Comparison of ENCODE assay signal across 21 cellular contexts in the genomic region with DNA sequence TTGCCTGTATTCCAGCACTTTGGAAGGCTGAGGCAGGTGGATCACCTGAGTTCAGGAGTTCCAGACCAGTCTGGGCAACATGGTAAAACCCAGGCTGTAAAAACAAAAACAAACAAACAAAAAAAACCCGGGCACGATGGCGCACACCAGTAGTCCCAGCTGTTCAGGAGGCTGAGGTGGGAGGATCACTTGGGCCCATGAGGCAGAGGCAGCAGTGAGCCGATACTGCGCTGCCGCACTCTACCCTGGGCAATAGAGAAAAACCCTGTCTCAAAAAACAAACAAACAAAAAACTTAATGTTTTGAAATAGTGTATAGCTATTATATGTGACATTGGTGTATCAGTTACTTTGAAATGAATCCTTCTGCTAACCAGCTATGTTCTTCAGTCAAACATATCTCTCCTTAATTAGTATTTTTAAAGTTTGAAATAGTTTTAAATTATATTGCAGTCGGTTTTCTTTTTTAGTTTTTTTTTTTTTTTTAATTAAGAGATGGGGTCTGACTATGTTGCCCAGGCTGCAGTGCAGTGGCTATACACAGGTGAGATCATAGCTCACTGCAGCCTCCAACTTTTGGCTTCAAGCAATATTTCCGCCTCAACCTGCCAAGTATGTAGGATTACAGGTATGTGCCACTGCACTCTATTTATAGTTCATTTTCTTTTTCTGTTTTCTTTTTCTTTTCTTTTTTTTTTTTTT. TPM values are rescaled to one million over a fixed set of nuclear protein-coding genes. Genes with fewer than 3 reads are reported as not detected.
DNase-seq lines count a peak whose midpoint lies in the region; ATAC-seq, FAIRE-seq and TF ChIP-seq lines count a peak whose summit lies in the region.
"Had no signal": no experiment of that assay in that cellular context is flagged by ENCODE, and none has a peak within 500 bp of the region (broad histone marks: within the 10 kb centered on the region; RNA-seq: fewer than 3 reads in every experiment).

No MANE protein-coding gene starts in this region.

- no peak overlapping the region for H3K27ac ChIP-seq in HepG2 (ENCODE audit: extremely low read length, insufficient read depth, low read length)
- H3K27ac ChIP-seq in right lobe of liver: no peak overlapping the region
- no peak overlapping the region for H3K27ac ChIP-seq in pancreas

- TF ChIP-seq POLR2A in HepG2 (IDR thresholded peaks at IDR 0.05; ENCODE audit: insufficient read depth in 1 of 2, low read depth in 2 of 2, low read length in 2 of 2) (no peak), right lobe of liver (IDR thresholded peaks at IDR 0.05) (no peak)

- H3K4me2 ChIP-seq in HepG2 (ENCODE audit: low read depth, low read length): no peak overlapping the region

- peak overlapping the region; percentile 62 for H3K27ac Mint-ChIP-seq in dendritic cell treated with granulocyte-macrophage colony-stimulating factor and Interleukin-4, amounts not matched to agents 40 ng/mL and 50 ng/mL, for 4 days

- H3K27me3 Mint-ChIP-seq in dendritic cell treated with granulocyte-macrophage colony-stimulating factor and Interleukin-4, amounts not matched to agents 40 ng/mL and 50 ng/mL, for 4 days: no peaks in the 10 kb centered on the region
- H3K27me3 Mint-ChIP-seq: CD4-positive, alpha-beta memory T cell had no signal

- TF ChIP-seq CTCF in HepG2 (CRISPR knock-in tag; IDR thresholded peaks at IDR 0.05): no peak
- no peak for TF ChIP-seq CTCF in right lobe of liver (IDR thresholded peaks at IDR 0.05)
- no peak for TF ChIP-seq CTCF in pancreas (IDR thresholded peaks at IDR 0.05)

- FAIRE-seq in HepG2 (lab: Jason Lieb, UNC) (no peak), pancreas (lab: Jason Lieb, UNC) (no peak)
- FAIRE-seq: GM18507, H54 had no signal

- H3K4me3 Mint-ChIP-seq in dendritic cell treated with granulocyte-macrophage colony-stimulating factor and Interleukin-4, amounts not matched to agents 40 ng/mL and 50 ng/mL, for 4 days: no peak overlapping the region

- H3K4me1 Mint-ChIP-seq in dendritic cell treated with granulocyte-macrophage colony-stimulating factor and Interleukin-4, amounts not matched to agents 40 ng/mL and 50 ng/mL, for 4 days (ENCODE audit: low read depth): peaks cover 34% of the 10 kb centered on the region

- H3K36me3 Mint-ChIP-seq in dendritic cell treated with granulocyte-macrophage colony-stimulating factor and Interleukin-4, amounts not matched to agents 40 ng/mL and 50 ng/mL, for 4 days (ENCODE audit: low read depth): peaks cover 14% of the 10 kb centered on the region

- H3K4me3 ChIP-seq in HepG2 (replicated peaks in 1 of 3; ENCODE audit: insufficient read depth in 1 of 3, low read depth in 2 of 3, low read length in 3 of 3) (no peak overlapping the region), right lobe of liver (no peak overlapping the region), pancreas (no peak overlapping the region)

- peaks cover 88% of the 10 kb centered on the region for H3K79me2 ChIP-seq in HepG2 (ENCODE audit: insufficient read depth, low read length)

- in situ Hi-C loops in HepG2 (cut with HindIII; ENCODE audit: extremely low pct_ligation_motif_present, low pct_unique_long_range_greater_than_20kb): no loop called here

- ATAC-seq in HepG2 (no peak), right lobe of liver (no peak), pancreas (peak in 3 of 4 donors; percentile 22 to 46 (median 44))

- H3K36me3 ChIP-seq in HepG2 (replicated peaks in 1 of 2; ENCODE audit: control insufficient read depth in 1 of 2, insufficient read depth in 2 of 2, low read length in 2 of 2) (no peaks in the 10 kb centered on the region; a peak in 1 of 5 replicates), right lobe of liver (no peaks in the 10 kb centered on the region), pancreas (no peaks in the 10 kb centered on the region)
- H3K36me3 ChIP-seq: BE2C had no signal

- H3K4me1 ChIP-seq in HepG2 (ENCODE audit: insufficient read depth, low read length): no peaks in the 10 kb centered on the region
- H3K4me1 ChIP-seq in right lobe of liver: peaks cover 0 to 31% (median 2%) of the 10 kb centered on the region in 4 donors
- H3K4me1 ChIP-seq in pancreas: peaks cover 0 to 4% (median 0%) of the 10 kb centered on the region in 3 donors
- H3K4me1 ChIP-seq: BE2C had no signal

- intact Hi-C loops in HepG2 (cut with micrococcal nuclease; ENCODE audit: unreplicated experiment): no loop called here
- intact Hi-C loops in right lobe of liver (cut with DNase I): no loop called here
- intact Hi-C loops in dendritic cell treated with granulocyte-macrophage colony-stimulating factor and Interleukin-4, amounts not matched to agents 40 ng/mL and 50 ng/mL, for 4 days (cut with micrococcal nuclease): no loop called here
- intact Hi-C loops in pancreas (cut with DNase I): no loop called here

- H3K9me3 Mint-ChIP-seq in dendritic cell treated with granulocyte-macrophage colony-stimulating factor and Interleukin-4, amounts not matched to agents 40 ng/mL and 50 ng/mL, for 4 days: no peaks in the 10 kb centered on the region
- H3K9me3 Mint-ChIP-seq: CD4-positive, alpha-beta memory T cell had no signal

- TF ChIP-seq RAD21 in HepG2 (CRISPR knock-in tag; IDR thresholded peaks at IDR 0.05): no peak

- peaks cover 30% of the 10 kb centered on the region for H4K20me1 ChIP-seq in HepG2 (ENCODE audit: insufficient read depth, low read length)

- H3K9ac ChIP-seq in HepG2 (ENCODE audit: insufficient read depth, low read depth, low read length): no peak overlapping the region

- BruUV-seq in HepG2 (replicated peaks; lab: Mats Ljungman, UMichigan): no TSS peak

- WGBS in HepG2 (ENCODE audit: low lambda C conversion rate): 96% methylated on average over 8 of the region's 8 CpGs
- WGBS in right lobe of liver (ENCODE audit: insufficient coverage, low coverage, low lambda C conversion rate, missing lambda C conversion rate): 79% methylated on average over 8 of the region's 8 CpGs
- WGBS in pancreas, 2 donors: 86 to 90% methylated on average over 8 of the region's 8 CpGs

- H3K27me3 ChIP-seq in HepG2 (ENCODE audit: control insufficient read depth in 1 of 2, insufficient read depth in 2 of 2, low read length in 2 of 2): no peaks in the 10 kb centered on the region; a peak in 1 of 5 replicates
- no peaks in the 10 kb centered on the region for H3K27me3 ChIP-seq in right lobe of liver
- no peaks in the 10 kb centered on the region for H3K27me3 ChIP-seq in pancreas
- H3K27me3 ChIP-seq: BE2C had no signal

- no peak overlapping the region for H2AFZ ChIP-seq in HepG2 (ENCODE audit: low read length)

- no peak for TF ChIP-seq EP300 in HepG2 (IDR thresholded peaks at IDR 0.05; ENCODE audit: low read depth in 2 of 2, low read length in 2 of 2)
- TF ChIP-seq EP300 in HepG2 (CRISPR knock-in tag; IDR thresholded peaks at IDR 0.05; ENCODE audit: borderline replicate concordance): no peak

- CTCF ChIA-PET in HepG2 (lab: Yijun Ruan, JAX; ENCODE audit: low intra/inter-chr PET ratio, low total read pairs): no interaction called here

- H3K9me3 ChIP-seq in HepG2 (ENCODE audit: low read length) (no peaks in the 10 kb centered on the region), right lobe of liver (no peaks in the 10 kb centered on the region), pancreas (no peaks in the 10 kb centered on the region)
- H3K9me3 ChIP-seq: BE2C had no signal

- POLR2A ChIA-PET in HepG2 (lab: Yijun Ruan, JAX): interaction anchor here (1.6 to 3.3 kb wide), 2 partner anchors 9 to 27 kb away, joined by 3 to 16 read pairs; no protein-coding TSS in a partner anchor

- DNase-seq in HepG2 (ENCODE audit: low spot score) (no peak), right lobe of liver (no peak), pancreas (no peak), superior temporal gyrus (ENCODE audit: extremely low spot score) (no peak), DMS79 treated with DMSO at 0.1 percent for 48 hours (lab: John Stamatoyannopoulos, UW) (no peak), medulla oblongata (ENCODE audit: extremely low spot score) (no peak), COLO829 (ENCODE audit: low spot score) (no peak)
- DNase-seq: BE2C; CD4-positive, alpha-beta memory T cell; DMS53; NCI-H1417 treated with DMSO at 0.1 percent for 48 hours; NCI-H187 treated with DMSO at 0.1 percent for 48 hours; NCI-H226; NCI-H524; NCI-H82; OCI-M1; RPMI8226; SIG-M5 had no signal

RNA-seq across cellular contexts. Expression of gene SPEN, which starts 11.3 kb away (rescaled TPM):
- total RNA-seq in HepG2 (2016; rRNA removed; fragmentation: Illumina TruSeq; extraction: Trizol): 14.0 and 25.1 TPM in 2 replicates
- total RNA-seq in HepG2 (2016; cell fraction: cytosol; rRNA removed; fragmentation: Illumina TruSeq; extraction: Trizol; ENCODE audit: low read depth): 7.7 and 8.8 TPM in 2 replicates
- 10.1 and 21.7 TPM in 2 replicates for total RNA-seq in HepG2 (2016; cell fraction: insoluble cytoplasmic fraction; rRNA removed; fragmentation: Illumina TruSeq; extraction: Trizol)
- 9.3 and 12.9 TPM in 2 replicates for total RNA-seq in HepG2 (2016; cell fraction: membrane; rRNA removed; fragmentation: Illumina TruSeq; extraction: Trizol)
- total RNA-seq in HepG2 (2016; cell fraction: nucleus; rRNA removed; fragmentation: Illumina TruSeq; extraction: Trizol): 49.3 and 56.0 TPM in 2 replicates
- polyA plus RNA-seq in HepG2 (2011; rRNA removed): 4.8 and 5.0 TPM in 2 replicates
- polyA plus RNA-seq in HepG2 (2011; cell fraction: cytosol; rRNA removed): 2.8 and 3.3 TPM in 2 replicates
- 18.8 and 20.8 TPM in 2 replicates for polyA plus RNA-seq in HepG2 (2011; cell fraction: nucleus; rRNA removed)
- polyA plus RNA-seq in HepG2 (2012): 21.6 and 23.5 TPM in 2 replicates
- 0.96 and 1.2 TPM in 2 replicates for polyA plus RNA-seq in HepG2 (2016; cell fraction: cytosol; fragmentation: Illumina TruSeq; extraction: Trizol; ENCODE audit: low read depth)
- 8.1 and 13.9 TPM in 2 replicates for polyA plus RNA-seq in HepG2 (2016; cell fraction: insoluble cytoplasmic fraction; fragmentation: Illumina TruSeq; extraction: Trizol; ENCODE audit: low read depth)
- 2.4 and 4.4 TPM in 2 replicates for polyA plus RNA-seq in HepG2 (2016; cell fraction: membrane; fragmentation: Illumina TruSeq; extraction: Trizol; ENCODE audit: low read depth)
- 82.7 and 94.7 TPM in 2 replicates for polyA plus RNA-seq in HepG2 (2016; cell fraction: nucleus; fragmentation: Illumina TruSeq; extraction: Trizol; ENCODE audit: insufficient read depth, low read depth)
- 26.2 and 39.1 TPM in 2 replicates for polyA minus RNA-seq in HepG2 (2011; rRNA and poly(A)+ RNA removed; ENCODE audit: low replicate concordance)
- 16.2 and 25.1 TPM in 2 replicates for polyA minus RNA-seq in HepG2 (2011; cell fraction: cytosol; rRNA and poly(A)+ RNA removed)
- 33.1 and 35.3 TPM in 2 replicates for polyA minus RNA-seq in HepG2 (2011; cell fraction: nucleus; rRNA and poly(A)+ RNA removed)
- total RNA-seq in right lobe of liver: 10 to 100 TPM; 13.5 to 33.7 (median 23.2) TPM
- 10 to 100 TPM; 23.9 to 38.2 (median 27.5) TPM for total RNA-seq in pancreas
- polyA plus RNA-seq in pancreas: 10 to 100 TPM; 16.2 to 18.6 TPM

RNA-seq across cellular contexts. Expression of gene UQCRHL, which starts 51.4 kb away (rescaled TPM):
- total RNA-seq in HepG2 (2016; rRNA removed; fragmentation: Illumina TruSeq; extraction: Trizol) (2.3 and 4.0 TPM in 2 replicates), right lobe of liver (1 to 10 TPM in 2 of 6 experiments, under 1 TPM in 4; 0.42 to 1.1 (median 0.51) TPM), pancreas (under 1 TPM; 0.35 to 0.87 (median 0.61) TPM)
- total RNA-seq in HepG2 (2016; cell fraction: cytosol; rRNA removed; fragmentation: Illumina TruSeq; extraction: Trizol; ENCODE audit: low read depth): 1.3 and 1.6 TPM in 2 replicates
- 2.3 and 4.1 TPM in 2 replicates for total RNA-seq in HepG2 (2016; cell fraction: insoluble cytoplasmic fraction; rRNA removed; fragmentation: Illumina TruSeq; extraction: Trizol)
- 3.6 and 3.8 TPM in 2 replicates for total RNA-seq in HepG2 (2016; cell fraction: membrane; rRNA removed; fragmentation: Illumina TruSeq; extraction: Trizol)
- 0.72 and 0.87 TPM in 2 replicates for total RNA-seq in HepG2 (2016; cell fraction: nucleus; rRNA removed; fragmentation: Illumina TruSeq; extraction: Trizol)
- polyA plus RNA-seq in HepG2 (2011; rRNA removed) (1.4 and 1.8 TPM in 2 replicates), pancreas (1 to 10 TPM; 1.3 to 1.5 TPM)
- polyA plus RNA-seq in HepG2 (2011; cell fraction: cytosol; rRNA removed): 1.3 and 2.6 TPM in 2 replicates
- 0.59 and 1.3 TPM in 2 replicates for polyA plus RNA-seq in HepG2 (2011; cell fraction: nucleus; rRNA removed)
- 4.4 and 15.0 TPM in 2 replicates for polyA plus RNA-seq in HepG2 (2012)
- polyA plus RNA-seq in HepG2 (2016; cell fraction: cytosol; fragmentation: Illumina TruSeq; extraction: Trizol; ENCODE audit: low read depth): 3.5 and 3.9 TPM in 2 replicates
- polyA plus RNA-seq in HepG2 (2016; cell fraction: insoluble cytoplasmic fraction; fragmentation: Illumina TruSeq; extraction: Trizol; ENCODE audit: low read depth): 6.0 and 6.8 TPM in 2 replicates
- 4.5 and 5.2 TPM in 2 replicates for polyA plus RNA-seq in HepG2 (2016; cell fraction: membrane; fragmentation: Illumina TruSeq; extraction: Trizol; ENCODE audit: low read depth)
- polyA plus RNA-seq in HepG2 (2016; cell fraction: nucleus; fragmentation: Illumina TruSeq; extraction: Trizol; ENCODE audit: insufficient read depth, low read depth): 1.8 and 2.2 TPM in 2 replicates
- polyA minus RNA-seq in HepG2 (2011; rRNA and poly(A)+ RNA removed; ENCODE audit: low replicate concordance): 1.2 TPM in 1 of 2 replicates, not detected in the other
- 2.5 and 2.8 TPM in 2 replicates for polyA minus RNA-seq in HepG2 (2011; cell fraction: cytosol; rRNA and poly(A)+ RNA removed)
- 0.64 and 0.87 TPM in 2 replicates for polyA minus RNA-seq in HepG2 (2011; cell fraction: nucleus; rRNA and poly(A)+ RNA removed)

Comparison
In these comparisons a context has a peak if more than half of its experiments do, and no peak if none do; other contexts are left out.
1. ATAC-seq: peak in pancreas (3 of 4); none in HepG2 (single experiment) and right lobe of liver (0 of 4).